8 cellular contexts compared by ENCODE assay signal in the genomic region with DNA sequence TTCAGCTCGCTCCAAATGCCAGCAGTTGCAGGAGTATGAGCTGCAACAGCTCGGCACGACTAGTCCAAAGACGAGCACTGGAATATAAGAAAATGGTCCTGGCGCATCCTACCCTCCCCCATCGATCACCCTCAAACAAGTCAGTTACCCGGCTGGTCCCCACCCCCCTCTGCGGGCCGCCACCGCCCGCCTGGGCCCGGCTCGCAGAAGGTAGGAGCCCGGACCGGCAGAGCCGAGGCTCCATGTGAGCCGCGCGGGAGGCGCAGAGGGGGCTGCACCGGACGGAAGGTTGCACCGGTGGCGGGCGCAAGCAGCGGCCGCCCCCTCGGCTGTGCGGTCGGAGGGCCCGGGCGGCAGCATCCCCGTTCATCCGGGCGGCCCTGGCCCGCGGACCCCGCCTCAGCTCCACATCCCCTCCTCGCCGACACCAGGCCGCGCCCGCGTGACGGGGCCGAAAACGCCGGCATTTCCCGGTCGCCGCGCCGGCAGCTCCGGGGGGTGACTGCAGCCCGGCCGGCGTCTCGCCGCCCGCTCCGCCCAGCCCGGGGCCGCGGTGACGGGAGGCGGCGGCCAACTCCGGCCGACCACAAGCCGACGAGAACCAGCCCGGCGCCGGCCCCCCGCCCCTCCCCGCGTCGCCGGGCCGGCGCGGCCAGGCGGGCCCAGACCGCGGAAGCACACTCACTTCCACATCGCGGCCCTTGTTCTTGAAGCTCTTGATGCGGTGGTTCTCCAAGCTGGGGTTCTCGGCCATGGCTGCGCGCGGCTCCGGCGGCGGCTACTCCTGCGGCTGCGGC. TPM values are rescaled to one million over a fixed set of nuclear protein-coding genes. Genes with fewer than 3 reads are reported as not detected.
DNase-seq lines count a peak whose midpoint lies in the region; ATAC-seq and TF ChIP-seq lines count a peak whose summit lies in the region.

No MANE protein-coding gene starts in this region.

- no peaks in the 10 kb centered on the region for H3K4me1 ChIP-seq in parathyroid adenoma
- H3K4me1 ChIP-seq in urinary bladder (ENCODE audit: insufficient read depth), result peaks cover 2% of the 10 kb centered on the region

- no peak overlapping the region for H3K9ac ChIP-seq in parathyroid adenoma

- intact Hi-C loops in head of caudate nucleus (cut with DNase I), result loop anchor here (5.0 to 10.0 kb wide), 3 partner anchors 117 to 1120 kb away; no protein-coding TSS in a partner anchor

- H3K4me3 ChIP-seq in parathyroid adenoma (ENCODE audit: low read depth, low read length) (peak overlapping the region; percentile 80), urinary bladder (ENCODE audit: low read depth, low read length) (peak overlapping the region; percentile 93)

- H3K79me2 ChIP-seq in parathyroid adenoma, result peaks cover 4% of the 10 kb centered on the region

- peak; percentile 44 for DNase-seq in Ammon's horn (ENCODE audit: low spot score)
- DNase-seq in SK-MEL-5 (ENCODE audit: low read depth, low spot score), result peak; percentile 31
- DNase-seq in activated naive CD4-positive, alpha-beta T cell treated with anti-CD3 and anti-CD28 coated beads, Interleukin-2, amount 50 U/mL, for 72 hours (ENCODE audit: low spot score in 2 of 2), result peak in 1 of 2 donors; percentile 52
- DNase-seq in head of caudate nucleus, result peak; percentile 5 to 67 (median 47)

- peaks cover 8 to 13% of the 10 kb centered on the region in 2 donors for H3K36me3 Mint-ChIP-seq in activated naive CD4-positive, alpha-beta T cell treated with anti-CD3 and anti-CD28 coated beads, Interleukin-2, amount 50 U/mL, for 72 hours

- H3K36me3 ChIP-seq in parathyroid adenoma (ENCODE audit: control insufficient read depth, insufficient read depth, low read length) (no peaks in the 10 kb centered on the region), urinary bladder (ENCODE audit: insufficient read depth) (no peaks in the 10 kb centered on the region)

- no peak for TF ChIP-seq CTCF in parathyroid adenoma (IDR thresholded peaks at IDR 0.05)

- peak overlapping the region; percentile 97 for H3K4me2 ChIP-seq in parathyroid adenoma (ENCODE audit: low read length)

- H2AFZ ChIP-seq in parathyroid adenoma, result peak overlapping the region; percentile 78

- no peaks in the 10 kb centered on the region for H3K27me3 ChIP-seq in parathyroid adenoma (ENCODE audit: control insufficient read depth, insufficient read depth, low read length)

- in situ Hi-C loops in GM18951 (cut with MboI; ENCODE audit: low sequenced_read_pairs, unreplicated experiment) (no loop called here), SK-MEL-5 (cut with HindIII; ENCODE audit: low pct_unique_long_range_greater_than_20kb, low sequenced_read_pairs) (no loop called here)

- H3K9me3 ChIP-seq in parathyroid adenoma (ENCODE audit: control insufficient read depth, low read length), result no peaks in the 10 kb centered on the region

- peak overlapping the region; percentile 90 to 94 for H3K27ac Mint-ChIP-seq in activated naive CD4-positive, alpha-beta T cell treated with anti-CD3 and anti-CD28 coated beads, Interleukin-2, amount 50 U/mL, for 72 hours

- H3K27ac ChIP-seq in parathyroid adenoma, result peak overlapping the region; percentile 77
- H3K27ac ChIP-seq in urinary bladder (ENCODE audit: low read depth), result peak overlapping the region; percentile 97

- TF ChIP-seq POLR2A in GM18951 (IDR thresholded peaks at IDR 0.05; ENCODE audit: extremely low read depth, insufficient read depth, insufficient read length), result peak; percentile 10

- no peaks in the 10 kb centered on the region for H3K9me3 Mint-ChIP-seq in activated naive CD4-positive, alpha-beta T cell treated with anti-CD3 and anti-CD28 coated beads, Interleukin-2, amount 50 U/mL, for 72 hours

- WGBS in urinary bladder, result under 1% methylated on average over 97 of the region's 97 CpGs

- peak; percentile 28 for ATAC-seq in HG03175 (IDR thresholded peaks at IDR 0.05; ENCODE audit: unreplicated experiment)
- ATAC-seq in activated naive CD4-positive, alpha-beta T cell treated with anti-CD3 and anti-CD28 coated beads, Interleukin-2, amount 50 U/mL, for 72 hours, result peak; percentile 7 to 49

RNA-seq across cellular contexts. Expression of a gene that starts 0.5 kb away (rescaled TPM):
- 22.3 and 26.5 TPM in 2 replicates for total RNA-seq in SK-MEL-5 (2014; rRNA removed; shearing (Covaris generic))
- polyA plus RNA-seq in SK-MEL-5 (2015; cell fraction: cytosol; rRNA removed), result 22.9 and 33.9 TPM in 2 replicates
- 18.7 and 19.3 TPM in 2 replicates for polyA plus RNA-seq in SK-MEL-5 (2015; cell fraction: nucleus; rRNA removed)
- total RNA-seq in activated naive CD4-positive, alpha-beta T cell treated with anti-CD3 and anti-CD28 coated beads, Interleukin-2, amount 50 U/mL, for 72 hours, result 10 to 100 TPM; 33.0 to 36.3 TPM
- 37.5 TPM for total RNA-seq in urinary bladder
- polyA plus RNA-seq in urinary bladder, result 27.1 TPM
